In the genomic region with DNA sequence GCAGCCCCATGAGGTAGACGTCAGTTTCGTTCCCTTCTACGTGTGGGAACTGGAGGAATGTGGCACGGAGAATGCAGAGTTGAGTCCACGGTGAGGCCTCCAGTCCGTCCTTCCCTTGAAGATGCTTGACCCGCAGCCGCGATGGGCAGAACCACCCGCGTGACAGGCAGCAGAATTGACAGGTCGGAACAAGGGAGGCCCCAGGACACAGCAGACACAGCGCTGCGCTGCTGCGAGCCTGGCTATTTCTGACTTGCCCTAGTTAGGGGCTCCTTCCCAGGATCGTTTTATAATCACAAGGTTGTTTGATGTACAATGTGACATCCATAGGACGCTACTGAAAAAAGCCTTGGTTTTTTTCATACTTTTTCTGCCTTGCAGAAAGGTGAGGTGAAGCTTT, we compare ENCODE assay signal across 26 cellular contexts. TPM values are rescaled to one million over a fixed set of nuclear protein-coding genes. Genes with fewer than 3 reads are reported as not detected.
A peak's percentile ranks its signal among the peaks of the same experiment; 100 is the strongest.
DNase-seq lines count a peak whose midpoint lies in the region; ATAC-seq, FAIRE-seq and TF ChIP-seq lines count a peak whose summit lies in the region.
"Had no signal": no experiment of that assay in that cellular context is flagged by ENCODE, and none has a peak within 500 bp of the region (broad histone marks: within the 10 kb centered on the region; RNA-seq: fewer than 3 reads in every experiment).

No MANE protein-coding gene starts in this region.

- intact Hi-C loops in Right ventricle myocardium inferior (cut with DNase I) (no loop called here), GM12878 (cut with micrococcal nuclease; ENCODE audit: unreplicated experiment) (no loop called here), left ventricle myocardium inferior (cut with micrococcal nuclease) (no loop called here), mucosa of descending colon (cut with DNase I, micrococcal nuclease) (no loop called here), vagina (cut with DNase I) (no loop called here)

- TF ChIP-seq EP300 in GM12878 (IDR thresholded peaks at IDR 0.05; ENCODE audit: borderline replicate concordance in 1 of 2, control insufficient read depth in 1 of 2, low read depth in 2 of 2, low read length in 2 of 2) = no peak

- SMC1A ChIA-PET in GM12878 (lab: Charles Lee; ENCODE audit: uncharacterized antibody, unreplicated experiment) = no interaction called here

- POLR2A ChIA-PET in GM12878 (lab: Charles Lee) = no interaction called here

- peaks cover 0 to 6% of the 10 kb centered on the region in 2 donors for H3K4me1 ChIP-seq in right atrium auricular region
- H3K4me1 ChIP-seq in GM12878 (ENCODE audit: control insufficient read depth, insufficient read depth, low read length) = peaks cover 3% of the 10 kb centered on the region
- H3K4me1 ChIP-seq in left ventricle myocardium inferior = peaks cover 9% of the 10 kb centered on the region
- H3K4me1 ChIP-seq in mucosa of descending colon (ENCODE audit: low read depth) = no peaks in the 10 kb centered on the region
- no peaks in the 10 kb centered on the region for H3K4me1 ChIP-seq in vagina
- H3K4me1 ChIP-seq: BLaER1 treated with 17β-estradiol and CSF1 and Interleukin-3, amounts not matched to agents 10 nM and 100 nM had no signal

- no peaks in the 10 kb centered on the region for H3K9me3 ChIP-seq in right atrium auricular region
- H3K9me3 ChIP-seq in GM12878 (replicated peaks; ENCODE audit: control insufficient read depth, insufficient read depth, low read length) = no peaks in the 10 kb centered on the region
- H3K9me3 ChIP-seq in left ventricle myocardium inferior (replicated peaks) = no peaks in the 10 kb centered on the region
- H3K9me3 ChIP-seq in mucosa of descending colon = no peaks in the 10 kb centered on the region
- no peaks in the 10 kb centered on the region for H3K9me3 ChIP-seq in vagina
- H3K9me3 ChIP-seq: BLaER1 treated with 17β-estradiol and CSF1 and Interleukin-3, amounts not matched to agents 10 nM and 100 nM; Caco-2; Peyer's patch had no signal

- RAD21 ChIA-PET in GM12878 (lab: Charles Lee; ENCODE audit: unreplicated experiment) = no interaction called here

- H3K4me3 ChIP-seq in right atrium auricular region = no peak overlapping the region
- H3K4me3 ChIP-seq in GM12878 = no peak overlapping the region
- H3K4me3 ChIP-seq in left ventricle myocardium inferior = no peak overlapping the region
- no peak overlapping the region for H3K4me3 ChIP-seq in mucosa of descending colon
- no peak overlapping the region for H3K4me3 ChIP-seq in vagina
- H3K4me3 ChIP-seq: BLaER1 treated with 17β-estradiol and CSF1 and Interleukin-3, amounts not matched to agents 10 nM and 100 nM; Peyer's patch; SK-N-MC had no signal

- in situ Hi-C loops in GM12878 (cut with MboI) = no loop called here

- DNase-seq in Right ventricle myocardium inferior (ENCODE audit: missing footprints) (no peak), right atrium auricular region (ENCODE audit: low spot score) (no peak), GM12878 (ENCODE audit: low read depth, low spot score) (no peak), left ventricle myocardium inferior (peak; percentile 16), retina (peak; percentile 85), mucosa of descending colon (no peak), vagina (ENCODE audit: extremely low spot score in 2 of 2) (no peak)
- DNase-seq: ACHN; Caco-2; CD4-positive, alpha-beta memory T cell; DND-41; GOT3; HCEC 1CT; NCI-H1092 treated with DMSO at 0.1 percent for 48 hours; NCI-H1436 treated with DMSO at 0.1 percent for 48 hours; NCI-H1930; NCI-H226; NCI-H510A treated with DMSO at 0.1 percent for 48 hours; NCI-H748 treated with DMSO at 0.1 percent for 48 hours; Peyer's patch had no signal

- H3K27ac ChIP-seq in right atrium auricular region (no peak overlapping the region), GM12878 (ENCODE audit: control insufficient read depth, insufficient read depth) (no peak overlapping the region), left ventricle myocardium inferior (replicated peaks) (peak overlapping the region; percentile 31), vagina (no peak overlapping the region)
- H3K27ac ChIP-seq: 22Rv1; BLaER1 treated with 17β-estradiol and CSF1 and Interleukin-3, amounts not matched to agents 10 nM and 100 nM; KMS-11; Peyer's patch; SK-N-MC had no signal

- H3K4me2 ChIP-seq in GM12878 (ENCODE audit: control insufficient read depth, insufficient read depth) = no peak overlapping the region
- H3K4me2 ChIP-seq: BLaER1 treated with 17β-estradiol and CSF1 and Interleukin-3, amounts not matched to agents 10 nM and 100 nM; KMS-11 had no signal

- H3K27me3 ChIP-seq in right atrium auricular region (no peaks in the 10 kb centered on the region), GM12878 (replicated peaks in 1 of 2; ENCODE audit: control insufficient read depth in 2 of 2, insufficient read depth in 2 of 2, low read length in 1 of 2) (no peaks in the 10 kb centered on the region), left ventricle myocardium inferior (ENCODE audit: low read depth) (no peaks in the 10 kb centered on the region), vagina (no peaks in the 10 kb centered on the region)
- H3K27me3 ChIP-seq: BLaER1 treated with 17β-estradiol and CSF1 and Interleukin-3, amounts not matched to agents 10 nM and 100 nM; Peyer's patch had no signal

- CTCF ChIA-PET in GM12878 (lab: Yijun Ruan, JAX) = no interaction called here

- FAIRE-seq in GM12878 (lab: Jason Lieb, UNC) = no peak
- FAIRE-seq: GM12892 had no signal

- H3K36me3 ChIP-seq in right atrium auricular region (no peaks in the 10 kb centered on the region), GM12878 (ENCODE audit: control insufficient read depth in 2 of 2, insufficient read depth in 2 of 2, low read length in 1 of 2) (peaks cover 0 to 3% of the 10 kb centered on the region in 2 experiments; a peak in 2 of 4 replicates), left ventricle myocardium inferior (no peaks in the 10 kb centered on the region), mucosa of descending colon (ENCODE audit: low read depth) (no peaks in the 10 kb centered on the region), vagina (no peaks in the 10 kb centered on the region)
- H3K36me3 ChIP-seq: BLaER1 treated with 17β-estradiol and CSF1 and Interleukin-3, amounts not matched to agents 10 nM and 100 nM had no signal

- ATAC-seq in Right ventricle myocardium inferior = peak; percentile 61
- no peak for ATAC-seq in GM12878
- no peak for ATAC-seq in mucosa of descending colon
- no peak for ATAC-seq in GM19452 (IDR thresholded peaks at IDR 0.05; ENCODE audit: unreplicated experiment)

- H3K9ac ChIP-seq in GM12878 (ENCODE audit: control insufficient read depth, insufficient read depth, low read length) = no peak overlapping the region
- H3K9ac ChIP-seq: BLaER1 treated with 17β-estradiol and CSF1 and Interleukin-3, amounts not matched to agents 10 nM and 100 nM; KMS-11 had no signal

- TF ChIP-seq POLR2A in GM12878 (IDR thresholded peaks at IDR 0.05; ENCODE audit: low read depth, low read length) = no peak
- TF ChIP-seq POLR2A in vagina (IDR thresholded peaks at IDR 0.05) = no peak

- TSS peak; percentile 70 for BruUV-seq in GM12878 (replicated peaks; lab: Mats Ljungman, UMichigan)

- 82% methylated on average over 17 of the region's 17 CpGs for WGBS in GM12878 (ENCODE audit: insufficient coverage, insufficient replicate concordance, low lambda C conversion rate, missing lambda C conversion rate)

- H3K79me2 ChIP-seq in GM12878 (ENCODE audit: control insufficient read depth, insufficient read depth, low read length) = no peaks in the 10 kb centered on the region

- TF ChIP-seq CTCF in right atrium auricular region (IDR thresholded peaks at IDR 0.05) (no peak), GM12878 (IDR thresholded peaks at IDR 0.05 in 2 of 3, conservative IDR thresholded peaks at IDR 0.05 in 1 of 3; ENCODE audit: control insufficient read depth in 2 of 3, extremely low read depth in 1 of 3, insufficient read depth in 1 of 3, low read depth in 3 of 3, low read length in 3 of 3) (no peak), left ventricle myocardium inferior (IDR thresholded peaks at IDR 0.05; ENCODE audit: borderline replicate concordance) (no peak), mucosa of descending colon (IDR thresholded peaks at IDR 0.05) (no peak), vagina (IDR thresholded peaks at IDR 0.05) (no peak)

- TF ChIP-seq RAD21 in GM12878 (IDR thresholded peaks at IDR 0.05; ENCODE audit: insufficient read depth, low read depth, low read length) = no peak

- no peak overlapping the region for H2AFZ ChIP-seq in GM12878 (ENCODE audit: control insufficient read depth, low read depth, low read length)

- no peaks in the 10 kb centered on the region for H4K20me1 ChIP-seq in GM12878 (ENCODE audit: control insufficient read depth, insufficient read depth)
- H4K20me1 ChIP-seq: BLaER1 treated with 17β-estradiol and CSF1 and Interleukin-3, amounts not matched to agents 10 nM and 100 nM had no signal

RNA-seq across cellular contexts. Expression of gene TMEM41A, which starts 9.5 kb away (rescaled TPM):
- total RNA-seq in Right ventricle myocardium inferior = 10.0 TPM
- 10 to 100 TPM; 10.2 to 10.9 TPM for total RNA-seq in right atrium auricular region
- 91.6 and 96.1 TPM in 2 replicates for total RNA-seq in GM12878 (2013; cell fraction: nucleolus; rRNA removed)
- 23.0 and 23.3 TPM in 2 replicates for total RNA-seq in GM12878 (2014; rRNA removed)
- 15.6 and 15.8 TPM in 2 replicates for total RNA-seq in GM12878 (2014; rRNA removed; fragmentation: Illumina TruSeq; extraction: Trizol)
- 19.9 and 21.9 TPM in 2 replicates for total RNA-seq in GM12878 (2021)
- polyA plus RNA-seq in GM12878 (2011; ENCODE audit: low read depth) = 14.3 TPM
- 29.2 and 32.3 TPM in 2 replicates for polyA plus RNA-seq in GM12878 (2011; rRNA removed)
- 21.4 and 24.2 TPM in 2 replicates for polyA plus RNA-seq in GM12878 (2011; cell fraction: cytosol; rRNA removed)
- polyA plus RNA-seq in GM12878 (2011; cell fraction: nucleus; rRNA removed) = 27.6 and 30.3 TPM in 2 replicates
- 13.8 and 13.9 TPM in 2 replicates for polyA plus RNA-seq in GM12878 (2012)
- 21.6 and 24.6 TPM in 2 replicates for polyA plus RNA-seq in GM12878 (2014; fragmentation: Illumina TruSeq; extraction: Trizol)
- 10 to 100 TPM; 13.9 to 16.9 TPM for polyA plus RNA-seq in GM12878 (2014; fragmentation: Nextera tagmentation; extraction: Ambion mirVana)
- polyA plus RNA-seq in GM12878 (2014; rRNA removed) = 18.1 and 18.5 TPM in 2 replicates
- polyA plus RNA-seq in GM12878 (2016; fragmentation: Nextera tagmentation; extraction: Ambion mirVana) = 10 to 100 TPM; 28.6 to 33.2 TPM
- polyA minus RNA-seq in GM12878 (2011; rRNA and poly(A)+ RNA removed) = 34.8 and 40.2 TPM in 2 replicates
- 8.8 and 11.5 TPM in 2 replicates for polyA minus RNA-seq in GM12878 (2011; cell fraction: cytosol; rRNA and poly(A)+ RNA removed)
- polyA minus RNA-seq in GM12878 (2011; cell fraction: nucleus; rRNA and poly(A)+ RNA removed) = 22.6 and 36.7 TPM in 2 replicates
- total RNA-seq in left ventricle myocardium inferior = 10.0 TPM
- 10 to 100 TPM; 13.1 to 14.4 (median 14.4) TPM for total RNA-seq in mucosa of descending colon
- total RNA-seq in vagina = 9.6 TPM

RNA-seq across cellular contexts. Expression of gene LIPH, which starts 44.1 kb away (rescaled TPM):
- total RNA-seq in Right ventricle myocardium inferior (0.22 TPM), right atrium auricular region (under 1 TPM; 0.41 to 0.47 TPM), GM12878 (2014; rRNA removed) (6.8 and 8.0 TPM in 2 replicates), GM12878 (2014; rRNA removed; fragmentation: Illumina TruSeq; extraction: Trizol) (4.9 and 5.4 TPM in 2 replicates), GM12878 (2021) (8.8 and 9.1 TPM in 2 replicates), left ventricle myocardium inferior (0.44 TPM), mucosa of descending colon (100 to 1,000 TPM in 2 of 3 donors, 10 to 100 TPM in 1; 46.3 to 165 (median 122) TPM), vagina (2.7 TPM)
- total RNA-seq in GM12878 (2013; cell fraction: nucleolus; rRNA removed) = 10.0 and 12.6 TPM in 2 replicates
- 2.0 TPM for polyA plus RNA-seq in GM12878 (2011; ENCODE audit: low read depth)
- polyA plus RNA-seq in GM12878 (2011; rRNA removed) (11.1 and 11.7 TPM in 2 replicates), GM12878 (2014; fragmentation: Illumina TruSeq; extraction: Trizol) (7.8 and 11.6 TPM in 2 replicates), GM12878 (2014; fragmentation: Nextera tagmentation; extraction: Ambion mirVana) (1 to 10 TPM; 2.2 to 4.7 TPM), GM12878 (2014; rRNA removed) (4.2 and 5.7 TPM in 2 replicates), GM12878 (2016; fragmentation: Nextera tagmentation; extraction: Ambion mirVana) (1 to 10 TPM; 5.1 TPM)
- polyA plus RNA-seq in GM12878 (2011; cell fraction: cytosol; rRNA removed) = 5.0 and 5.6 TPM in 2 replicates
- 3.1 and 3.6 TPM in 2 replicates for polyA plus RNA-seq in GM12878 (2011; cell fraction: nucleus; rRNA removed)
- 1.9 and 4.7 TPM in 2 replicates for polyA plus RNA-seq in GM12878 (2012)
- polyA minus RNA-seq in GM12878 (2011; rRNA and poly(A)+ RNA removed) = 14.4 and 16.4 TPM in 2 replicates
- polyA minus RNA-seq in GM12878 (2011; cell fraction: cytosol; rRNA and poly(A)+ RNA removed) = 4.0 and 5.1 TPM in 2 replicates
- polyA minus RNA-seq in GM12878 (2011; cell fraction: nucleus; rRNA and poly(A)+ RNA removed) = 1.5 and 1.7 TPM in 2 replicates
- total RNA-seq: CD4-positive, alpha-beta memory T cell had no signal
- polyA plus RNA-seq: CD4-positive, alpha-beta memory T cell had no signal

Comparison
In these comparisons a context has a peak if more than half of its experiments do, and no peak if none do; other contexts are left out.
1. DNase-seq: peak in left ventricle myocardium inferior (single experiment) and retina (single experiment); none in Right ventricle myocardium inferior (single experiment), right atrium auricular region (single experiment), GM12878 (single experiment), mucosa of descending colon (0 of 3) and vagina (0 of 2).